14 cellular contexts compared by ENCODE assay signal in the genomic region with DNA sequence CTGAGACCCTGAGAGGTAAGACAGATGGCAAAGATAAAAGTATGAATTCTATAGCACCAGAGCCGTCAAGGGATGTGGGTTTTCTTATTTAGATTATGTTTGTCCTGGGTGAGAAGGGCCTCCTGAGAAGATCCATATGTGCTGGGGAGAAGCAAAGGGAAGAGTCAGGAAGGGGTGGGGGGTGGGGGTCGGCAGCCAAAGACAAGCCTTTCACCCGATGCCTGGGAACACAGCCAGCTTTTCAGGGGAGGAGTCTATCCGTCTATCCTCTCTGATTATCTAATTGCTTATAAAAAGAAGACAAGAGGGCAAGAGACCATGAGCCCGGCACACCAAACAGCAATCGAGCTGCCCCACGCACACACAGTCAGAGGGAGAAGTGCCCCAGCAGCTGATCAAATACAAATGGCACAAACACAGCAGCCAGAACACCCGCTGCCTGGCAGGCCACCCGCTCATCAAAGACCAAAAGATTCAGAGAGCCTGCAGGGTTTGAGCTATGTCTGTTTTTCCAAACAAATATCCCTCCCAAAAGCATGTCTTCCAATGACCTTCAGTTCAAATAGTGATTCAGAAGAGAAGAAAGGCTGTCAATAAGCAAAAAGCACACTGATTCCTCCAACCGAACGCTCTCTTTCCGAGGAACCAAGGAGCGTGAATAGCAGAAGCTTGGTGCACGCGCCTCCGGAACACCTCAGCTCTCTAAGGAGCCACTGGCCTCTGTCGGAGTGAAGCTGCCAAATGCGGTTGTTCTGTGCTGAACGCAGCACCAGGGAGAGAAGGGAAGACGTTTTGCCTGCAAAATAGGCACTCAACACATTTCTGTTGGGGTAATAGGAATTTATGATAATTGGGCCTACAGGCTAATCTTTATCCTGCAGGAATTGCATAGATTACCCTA.
DNase-seq lines count a peak whose midpoint lies in the region; FAIRE-seq and TF ChIP-seq lines count a peak whose summit lies in the region.
"Had no signal": no experiment of that assay in that cellular context is flagged by ENCODE, and none has a peak within 500 bp of the region (broad histone marks: within the 10 kb centered on the region; RNA-seq: fewer than 3 reads in every experiment).

No MANE protein-coding gene starts in this region.

- H3K4ac ChIP-seq in H1 (replicated peaks; ENCODE audit: insufficient read length, low read depth, low read length), result no peak overlapping the region

- no peak overlapping the region for H4K5ac ChIP-seq in H1 (ENCODE audit: insufficient read length, low read depth, low read length)

- H3K9ac ChIP-seq in H1 (replicated peaks in 1 of 4; ENCODE audit: extremely low read depth in 1 of 4, low read depth in 3 of 4, low read length in 3 of 4), result no peak overlapping the region
- H3K9ac ChIP-seq in smooth muscle cell (ENCODE audit: low read depth), result no peak overlapping the region

- H3K23me2 ChIP-seq in H1 (ENCODE audit: low read depth, low read length), result no peaks in the 10 kb centered on the region

- no peak overlapping the region for H2BK120ac ChIP-seq in H1 (replicated peaks; ENCODE audit: low read depth, low read length)

- no peak overlapping the region for H3K18ac ChIP-seq in H1 (ENCODE audit: extremely low read depth, low read length)

- no peak overlapping the region for H4K91ac ChIP-seq in H1 (replicated peaks; ENCODE audit: insufficient read length, low read length)

- H3K56ac ChIP-seq in H1 (replicated peaks; ENCODE audit: insufficient read length, low read depth, low read length), result no peak overlapping the region

- intact Hi-C loops in MCF 10A (cut with micrococcal nuclease), result no loop called here

- H3K27ac ChIP-seq in H1 (ENCODE audit: low read depth, low read length), result no peak overlapping the region
- no peak overlapping the region for H3K27ac ChIP-seq in smooth muscle cell (ENCODE audit: low read depth)
- no peak overlapping the region for H3K27ac ChIP-seq in suprapubic skin
- H3K27ac ChIP-seq: epithelial cell of prostate, tibial artery had no signal

- no peak overlapping the region for H2AK5ac ChIP-seq in H1 (ENCODE audit: low read depth, low read length)

- H2BK12ac ChIP-seq in H1 (ENCODE audit: low read depth, low read length), result no peak overlapping the region

- no peak overlapping the region for H3K4me3 Mint-ChIP-seq in MCF 10A (ENCODE audit: unreplicated experiment)
- no peak overlapping the region for H3K4me3 Mint-ChIP-seq in activated CD4-positive, alpha-beta memory T cell treated with anti-CD3 and anti-CD28 coated beads, Interleukin-2, amount 10 ng/mL, durations not matched to agents 7 days and 5 days
- H3K4me3 Mint-ChIP-seq: activated CD4-positive, alpha-beta T cell treated with anti-CD3 and anti-CD28 coated beads, Interleukin-2, amount 10 ng/mL, durations not matched to agents 7 days and 5 days; IgD-negative memory B cell had no signal

- 0 out of 2 replicates have a peak overlapping the region, but pooled peaks have one; percentile 85 for H2AFZ ChIP-seq in H1 (ENCODE audit: low read length)
- peak overlapping the region; percentile 90 for H2AFZ ChIP-seq in smooth muscle cell (ENCODE audit: low read depth)

- H3K27ac Mint-ChIP-seq in MCF 10A (ENCODE audit: low read depth, unreplicated experiment), result no peak overlapping the region
- H3K27ac Mint-ChIP-seq in activated CD4-positive, alpha-beta memory T cell treated with anti-CD3 and anti-CD28 coated beads, Interleukin-2, amount 10 ng/mL, durations not matched to agents 7 days and 5 days, result no peak overlapping the region
- H3K27ac Mint-ChIP-seq: activated CD4-positive, alpha-beta T cell treated with anti-CD3 and anti-CD28 coated beads, Interleukin-2, amount 10 ng/mL, durations not matched to agents 7 days and 5 days; IgD-negative memory B cell had no signal

- no peaks in the 10 kb centered on the region for H3K36me3 Mint-ChIP-seq in MCF 10A (ENCODE audit: insufficient read depth, unreplicated experiment)
- no peaks in the 10 kb centered on the region for H3K36me3 Mint-ChIP-seq in activated CD4-positive, alpha-beta memory T cell treated with anti-CD3 and anti-CD28 coated beads, Interleukin-2, amount 10 ng/mL, durations not matched to agents 7 days and 5 days (ENCODE audit: low read depth)
- H3K36me3 Mint-ChIP-seq: IgD-negative memory B cell had no signal

- H3K27me3 ChIP-seq in H1 (replicated peaks in 1 of 4; ENCODE audit: control insufficient read depth in 3 of 4, extremely low read depth in 1 of 4, insufficient read depth in 3 of 4, low read length in 3 of 4) (peaks cover 0 to 9% (median 1%) of the 10 kb centered on the region in 4 experiments; a peak in 3 of 7 replicates), smooth muscle cell (ENCODE audit: low read depth) (no peaks in the 10 kb centered on the region), suprapubic skin (no peaks in the 10 kb centered on the region)
- H3K27me3 ChIP-seq: tibial artery had no signal

- H3K4me1 ChIP-seq in H1 (replicated peaks in 1 of 4; ENCODE audit: control insufficient read depth in 3 of 4, insufficient read depth in 4 of 4, low read length in 3 of 4) (peaks cover 0 to 15% (median 5%) of the 10 kb centered on the region in 4 experiments; a peak in 6 of 7 replicates), smooth muscle cell (ENCODE audit: low read depth) (peaks cover 16% of the 10 kb centered on the region), suprapubic skin (no peaks in the 10 kb centered on the region)
- H3K4me1 ChIP-seq: Caco-2, tibial artery had no signal

- TF ChIP-seq POLR2A in H1 (IDR thresholded peaks at IDR 0.05; ENCODE audit: control extremely low read depth in 1 of 2, low read depth in 2 of 2, low read length in 2 of 2) (no peak), suprapubic skin (IDR thresholded peaks at IDR 0.05) (no peak)

- no peak overlapping the region for H4K8ac ChIP-seq in H1 (ENCODE audit: extremely low read depth, insufficient read depth, low read length)

- H3K79me2 ChIP-seq in H1 (ENCODE audit: control insufficient read depth in 1 of 2, insufficient read depth in 2 of 2, low read length in 2 of 2), result no peaks in the 10 kb centered on the region
- no peaks in the 10 kb centered on the region for H3K79me2 ChIP-seq in smooth muscle cell (ENCODE audit: low read depth)

- H3K9me3 ChIP-seq in H1 (ENCODE audit: insufficient read depth in 2 of 2, low read depth in 1 of 2, low read length in 1 of 2), result no peaks in the 10 kb centered on the region
- no peaks in the 10 kb centered on the region for H3K9me3 ChIP-seq in smooth muscle cell (replicated peaks; ENCODE audit: low read depth)
- no peaks in the 10 kb centered on the region for H3K9me3 ChIP-seq in suprapubic skin
- H3K9me3 ChIP-seq: Caco-2, tibial artery had no signal

- H2BK5ac ChIP-seq in H1 (ENCODE audit: low read depth, low read length), result no peak overlapping the region

- H3K27me3 Mint-ChIP-seq in MCF 10A (ENCODE audit: insufficient read depth, unreplicated experiment), result no peaks in the 10 kb centered on the region
- no peaks in the 10 kb centered on the region for H3K27me3 Mint-ChIP-seq in activated CD4-positive, alpha-beta memory T cell treated with anti-CD3 and anti-CD28 coated beads, Interleukin-2, amount 10 ng/mL, durations not matched to agents 7 days and 5 days
- H3K27me3 Mint-ChIP-seq: activated CD4-positive, alpha-beta T cell treated with anti-CD3 and anti-CD28 coated beads, Interleukin-2, amount 10 ng/mL, durations not matched to agents 7 days and 5 days; IgD-negative memory B cell had no signal

- no peaks in the 10 kb centered on the region for H3F3A ChIP-seq in smooth muscle cell (ENCODE audit: low read depth)

- POLR2A ChIA-PET in H1 (lab: Charles Lee; ENCODE audit: partially characterized antibody), result interaction anchor here (1.2 kb wide), 1 partner anchor 23 kb away, joined by 3 read pairs; no protein-coding TSS in a partner anchor
- POLR2A ChIA-PET in MCF 10A (lab: Yijun Ruan, JAX), result no interaction called here
- POLR2A ChIA-PET in activated CD4-positive, alpha-beta memory T cell treated with anti-CD3 and anti-CD28 coated beads, Interleukin-2, amount 10 ng/mL, durations not matched to agents 7 days and 5 days (lab: Charles Lee), result no interaction called here

- no peaks in the 10 kb centered on the region for H3K4me1 Mint-ChIP-seq in MCF 10A (ENCODE audit: insufficient read depth, unreplicated experiment)
- no peaks in the 10 kb centered on the region for H3K4me1 Mint-ChIP-seq in activated CD4-positive, alpha-beta memory T cell treated with anti-CD3 and anti-CD28 coated beads, Interleukin-2, amount 10 ng/mL, durations not matched to agents 7 days and 5 days
- H3K4me1 Mint-ChIP-seq: activated CD4-positive, alpha-beta T cell treated with anti-CD3 and anti-CD28 coated beads, Interleukin-2, amount 10 ng/mL, durations not matched to agents 7 days and 5 days had no signal

- H3K36me3 ChIP-seq in H1 (ENCODE audit: control insufficient read depth in 2 of 4, insufficient read depth in 4 of 4, low read length in 3 of 4), result no peaks in the 10 kb centered on the region
- H3K36me3 ChIP-seq in smooth muscle cell (ENCODE audit: low read depth), result no peaks in the 10 kb centered on the region
- H3K36me3 ChIP-seq in suprapubic skin, result no peaks in the 10 kb centered on the region
- H3K36me3 ChIP-seq: tibial artery had no signal

- H3K79me1 ChIP-seq in H1 (ENCODE audit: low read depth, low read length), result no peaks in the 10 kb centered on the region

- peak in 1 of 2 experiments; percentile 43; a peak in 2 of 4 replicates for TF ChIP-seq RAD21 in H1 (IDR thresholded peaks at IDR 0.05 in 1 of 2, conservative IDR thresholded peaks at IDR 0.05 in 1 of 2; ENCODE audit: low read depth in 2 of 2, low read length in 2 of 2)

- TF ChIP-seq CTCF in H1 (IDR thresholded peaks at IDR 0.05; ENCODE audit: control extremely low read depth in 1 of 3, insufficient read depth in 1 of 3, low read depth in 1 of 3, low read length in 3 of 3) (peak in 1 of 3 experiments; percentile 11; a peak in 1 of 4 replicates), smooth muscle cell (IDR thresholded peaks at IDR 0.05; ENCODE audit: borderline replicate concordance, insufficient read depth, poor library complexity, severe bottlenecking) (no peak), MCF 10A (IDR thresholded peaks at IDR 0.05; ENCODE audit: unreplicated experiment) (no peak), suprapubic skin (IDR thresholded peaks at IDR 0.05) (no peak)

- no peak overlapping the region for H3K23ac ChIP-seq in H1 (ENCODE audit: insufficient read length)

- DNase-seq in NCI-H1105 (lab: John Stamatoyannopoulos, UW) (peak; percentile 81), NCI-H345 (lab: John Stamatoyannopoulos, UW) (peak; percentile 95), H1 (ENCODE audit: low read depth in 1 of 2, low spot score in 2 of 2) (no peak), smooth muscle cell (lab: John Stamatoyannopoulos, UW; ENCODE audit: unreplicated experiment) (no peak), MCF 10A (ENCODE audit: unreplicated experiment) (no peak), suprapubic skin (ENCODE audit: low spot score in 2 of 2) (no peak)
- no peak for DNase-seq in activated CD4-positive, alpha-beta memory T cell treated with anti-CD3 and anti-CD28 coated beads, Interleukin-2, amount 10 ng/mL, durations not matched to agents 7 days and 5 days
- DNase-seq: activated CD4-positive, alpha-beta T cell treated with anti-CD3 and anti-CD28 coated beads, Interleukin-2, amount 10 ng/mL, durations not matched to agents 7 days and 5 days; Caco-2; HCEC 1CT; SW 1271; tibial artery had no signal

- no peak overlapping the region for H3K14ac ChIP-seq in H1 (ENCODE audit: insufficient read length)

- no peak for FAIRE-seq in H1 (lab: Jason Lieb, UNC)

- WGBS in H1 (ENCODE audit: extremely low coverage in 1 of 2, insufficient coverage in 1 of 2, insufficient read length in 1 of 2, insufficient replicate concordance in 2 of 2, low coverage in 1 of 2, low lambda C conversion rate in 2 of 2, missing lambda C conversion rate in 1 of 2), 2 experiments, result 36% methylated on average over 19 of the region's 20 CpGs; no CpG with 5 or more reads in 1 of the 2 experiments
- WGBS in smooth muscle cell (ENCODE audit: low lambda C conversion rate), result 38% methylated on average over 20 of the region's 20 CpGs
- 53% methylated on average over 20 of the region's 20 CpGs for WGBS in suprapubic skin

- peaks cover 55% of the 10 kb centered on the region for H3K9me3 Mint-ChIP-seq in MCF 10A (ENCODE audit: unreplicated experiment)
- peaks cover 8% of the 10 kb centered on the region for H3K9me3 Mint-ChIP-seq in activated CD4-positive, alpha-beta memory T cell treated with anti-CD3 and anti-CD28 coated beads, Interleukin-2, amount 10 ng/mL, durations not matched to agents 7 days and 5 days
- H3K9me3 Mint-ChIP-seq: activated CD4-positive, alpha-beta T cell treated with anti-CD3 and anti-CD28 coated beads, Interleukin-2, amount 10 ng/mL, durations not matched to agents 7 days and 5 days had no signal

- peaks cover 0 to 2% of the 10 kb centered on the region in 2 experiments for H4K20me1 ChIP-seq in H1 (replicated peaks in 1 of 2; ENCODE audit: control insufficient read depth in 1 of 2, insufficient read depth in 2 of 2, low read length in 2 of 2)
- no peaks in the 10 kb centered on the region for H4K20me1 ChIP-seq in smooth muscle cell (ENCODE audit: low read depth)

- peak overlapping the region in 2 of 4 experiments; percentile 2 to 40; a peak in 3 of 8 replicates for H3K4me3 ChIP-seq in H1 (ENCODE audit: extremely low read depth in 1 of 4, insufficient read depth in 2 of 4, low read depth in 3 of 4, low read length in 4 of 4)
- no peak overlapping the region for H3K4me3 ChIP-seq in smooth muscle cell
- H3K4me3 ChIP-seq in suprapubic skin, result no peak overlapping the region
- H3K4me3 ChIP-seq: tibial artery had no signal

- TF ChIP-seq EP300 in H1 (IDR thresholded peaks at IDR 0.05; ENCODE audit: borderline replicate concordance in 1 of 2, low read depth in 2 of 2, low read length in 2 of 2) (no peak), suprapubic skin (IDR thresholded peaks at IDR 0.05) (no peak)

- CTCF ChIA-PET in H1 (lab: Charles Lee; ENCODE audit: partially characterized antibody), result interaction anchor here (0.7 to 4.6 kb wide), 18 partner anchors 12 to 788 kb away, joined by 3 to 24 read pairs (median 4); no protein-coding TSS in a partner anchor
- CTCF ChIA-PET in MCF 10A (lab: Yijun Ruan, JAX), result interaction anchor here (0.6 kb wide), 1 partner anchor 478 kb away, joined by 4 read pairs; no protein-coding TSS in a partner anchor
- CTCF ChIA-PET in activated CD4-positive, alpha-beta memory T cell treated with anti-CD3 and anti-CD28 coated beads, Interleukin-2, amount 10 ng/mL, durations not matched to agents 7 days and 5 days (lab: Charles Lee), result no interaction called here

- no TSS peak for BruUV-seq in MCF 10A (replicated peaks; lab: Mats Ljungman, UMichigan)

- no peak overlapping the region for H2BK15ac ChIP-seq in H1 (ENCODE audit: low read length)

- peak overlapping the region; percentile 20 to 61 for H3K4me2 ChIP-seq in H1 (ENCODE audit: insufficient read depth in 1 of 2, low read depth in 2 of 2, low read length in 2 of 2)
- peak overlapping the region; percentile 40 for H3K4me2 ChIP-seq in smooth muscle cell

- H2BK20ac ChIP-seq in H1 (ENCODE audit: low read length), result no peak overlapping the region

Comparison
In these comparisons a context has a peak if more than half of its experiments do, and no peak if none do; other contexts are left out.
1. DNase-seq: peak in NCI-H1105 (single experiment) and NCI-H345 (single experiment); none in H1 (0 of 2), smooth muscle cell (single experiment), MCF 10A (single experiment), activated CD4-positive, alpha-beta memory T cell treated with anti-CD3 and anti-CD28 coated beads, Interleukin-2, amount 10 ng/mL, durations not matched to agents 7 days and 5 days (single experiment) and suprapubic skin (0 of 2).